8 cellular contexts compared by ENCODE assay signal in genomic region chr11:124674168-124674517, GRCh38. TPM values are rescaled to one million over a fixed set of nuclear protein-coding genes. Genes with fewer than 3 reads are reported as not detected.
DNase-seq lines count a peak whose midpoint lies in the region; ATAC-seq and TF ChIP-seq lines count a peak whose summit lies in the region.

No MANE protein-coding gene starts in this region.

- ATAC-seq in heart right ventricle (peak in 1 of 8 donors; percentile 2), left ventricle myocardium superior (no peak), aorta (ENCODE audit: low FRiP score) (no peak), HG03354 (IDR thresholded peaks at IDR 0.05; ENCODE audit: poor library complexity, severe bottlenecking, unreplicated experiment) (no peak)

- no peaks in the 10 kb centered on the region for H3K36me3 Mint-ChIP-seq in MCF 10A (ENCODE audit: insufficient read depth, unreplicated experiment)

- no TSS peak for BruUV-seq in MCF 10A (replicated peaks; lab: Mats Ljungman, UMichigan)

- H3K27me3 ChIP-seq in heart right ventricle (no peaks in the 10 kb centered on the region), mesenchymal stem cell (ENCODE audit: control insufficient read depth in 1 of 2, insufficient read depth in 1 of 2, low read length in 2 of 2) (peaks cover 0 to 5% of the 10 kb centered on the region in 2 experiments), aorta (ENCODE audit: control insufficient read depth in 1 of 2, insufficient read depth in 2 of 2, low read length in 1 of 2) (no peaks in the 10 kb centered on the region)

- H4K8ac ChIP-seq in mesenchymal stem cell (ENCODE audit: low read length): peak overlapping the region; percentile 67

- H3K9me3 ChIP-seq in heart right ventricle (no peaks in the 10 kb centered on the region), mesenchymal stem cell (ENCODE audit: control insufficient read depth, low read length) (no peaks in the 10 kb centered on the region), aorta (ENCODE audit: control insufficient read depth, low read length) (no peaks in the 10 kb centered on the region)

- peak overlapping the region; percentile 97 for H3K9ac ChIP-seq in mesenchymal stem cell (ENCODE audit: low read length)

- H3K14ac ChIP-seq in mesenchymal stem cell (ENCODE audit: low read length in 2 of 2): no peak overlapping the region

- H2BK120ac ChIP-seq in mesenchymal stem cell (ENCODE audit: low read depth, low read length): no peak overlapping the region

- peaks cover 2% of the 10 kb centered on the region for H3K79me1 ChIP-seq in mesenchymal stem cell (replicated peaks; ENCODE audit: low read length, poor library complexity, severe bottlenecking)

- H2BK5ac ChIP-seq in mesenchymal stem cell (ENCODE audit: low read depth, low read length, poor library complexity, severe bottlenecking): no peak overlapping the region

- TF ChIP-seq CTCF in heart right ventricle (IDR thresholded peaks at IDR 0.05): no peak
- no peak for TF ChIP-seq CTCF in MCF 10A (IDR thresholded peaks at IDR 0.05; ENCODE audit: unreplicated experiment)

- no peak overlapping the region for H4K91ac ChIP-seq in mesenchymal stem cell (ENCODE audit: low read length)

- H2AK5ac ChIP-seq in mesenchymal stem cell (ENCODE audit: low read length, severe bottlenecking): no peak overlapping the region

- peak overlapping the region; percentile 98 for H3K27ac Mint-ChIP-seq in MCF 10A (ENCODE audit: low read depth, unreplicated experiment)

- WGBS in heart right ventricle, 2 donors: 25 to 34% methylated on average over 18 of the region's 18 CpGs
- 36% methylated on average over 18 of the region's 18 CpGs for WGBS in mesenchymal stem cell
- 28% methylated on average over 18 of the region's 18 CpGs for WGBS in aorta, 2 donors

- H3K27ac ChIP-seq in heart right ventricle: peak overlapping the region in 9 of 10 donors; percentile 80 to 97 (median 89)
- H3K27ac ChIP-seq in mesenchymal stem cell (ENCODE audit: low read length, poor library complexity, severe bottlenecking): no peak overlapping the region
- peak overlapping the region; percentile 31 to 84 for H3K27ac ChIP-seq in aorta (ENCODE audit: low read depth in 1 of 2, low read length in 2 of 2)

- H3K27me3 Mint-ChIP-seq in MCF 10A (ENCODE audit: insufficient read depth, unreplicated experiment): no peaks in the 10 kb centered on the region

- intact Hi-C loops in heart right ventricle (cut with DNase I) (loop anchor here in 5 of 10 donors (5.0 kb wide), 2 partner anchors 68 to 88 kb away; partner anchors contain the start of gene ESAM (in 1 of the 5)), left ventricle myocardium superior (cut with micrococcal nuclease) (no loop called here), MCF 10A (cut with micrococcal nuclease) (loop anchor here (5.0 kb wide), 1 partner anchor 73 kb away; no protein-coding TSS in a partner anchor), aorta (cut with DNase I) (loop anchor here in 1 of 2 donors (5.0 to 10.0 kb wide), 2 partner anchors 68 to 121 kb away; no protein-coding TSS in a partner anchor)

- H2BK15ac ChIP-seq in mesenchymal stem cell (ENCODE audit: low read depth, poor library complexity, severe bottlenecking): no peak overlapping the region

- H3K4me3 ChIP-seq in heart right ventricle (peak overlapping the region; percentile 65 to 86 (median 70)), mesenchymal stem cell (ENCODE audit: insufficient read depth in 1 of 2, low read depth in 1 of 2, low read length in 2 of 2) (peak overlapping the region; percentile 71 to 89), aorta (ENCODE audit: low read length in 2 of 2) (peak overlapping the region; percentile 65 to 68)

- DNase-seq in heart right ventricle: no peak
- DNase-seq in left ventricle myocardium superior: no peak
- DNase-seq in MCF 10A (ENCODE audit: unreplicated experiment): peak; percentile 1
- no peak for DNase-seq in mesenchymal stem cell
- DNase-seq in aorta: no peak
- no peak for DNase-seq in NCI-H1105 (lab: John Stamatoyannopoulos, UW)
- no peak for DNase-seq in activated CD4-positive, CD25-positive, alpha-beta regulatory T cell treated with anti-CD3 and anti-CD28 coated beads, Interleukin-2, amount 50 U/mL, for 72 hours

- no peak overlapping the region for H3K4ac ChIP-seq in mesenchymal stem cell (ENCODE audit: low read depth in 1 of 2, low read length in 2 of 2)

- no peak overlapping the region for H3K23ac ChIP-seq in mesenchymal stem cell (ENCODE audit: low read length in 2 of 2)

- peak overlapping the region; percentile 6 for H2AFZ ChIP-seq in mesenchymal stem cell (ENCODE audit: low read depth, low read length)

- peak overlapping the region; percentile 88 for H3K4me3 Mint-ChIP-seq in MCF 10A (ENCODE audit: unreplicated experiment)

- no peak overlapping the region for H3K18ac ChIP-seq in mesenchymal stem cell (ENCODE audit: low read depth in 1 of 2, low read length in 2 of 2)

- H3K4me1 Mint-ChIP-seq in MCF 10A (ENCODE audit: insufficient read depth, unreplicated experiment): peaks cover 12% of the 10 kb centered on the region

- H3K4me2 ChIP-seq in mesenchymal stem cell (ENCODE audit: low read length, poor library complexity, severe bottlenecking): peak overlapping the region; percentile 69

- no peaks in the 10 kb centered on the region for H3K9me3 Mint-ChIP-seq in MCF 10A (ENCODE audit: unreplicated experiment)

- POLR2A ChIA-PET in MCF 10A (lab: Yijun Ruan, JAX): interaction anchor here (0.6 to 1.6 kb wide), 7 partner anchors 43 to 159 kb away, joined by 3 to 13 read pairs (median 6); partner anchors contain the start of gene MSANTD2

- CTCF ChIA-PET in MCF 10A (lab: Yijun Ruan, JAX): interaction anchor here (0.6 to 6.5 kb wide), 10 partner anchors 15 to 173 kb away, joined by 3 to 112 read pairs (median 4); partner anchors contain the start of gene ESAM

- H2BK12ac ChIP-seq in mesenchymal stem cell (ENCODE audit: low read length in 2 of 2): no peak overlapping the region

- no peaks in the 10 kb centered on the region for H3K36me3 ChIP-seq in heart right ventricle
- H3K36me3 ChIP-seq in mesenchymal stem cell (ENCODE audit: control insufficient read depth in 1 of 2, insufficient read depth in 2 of 2, low read depth in 1 of 2, low read length in 2 of 2): no peaks in the 10 kb centered on the region
- H3K36me3 ChIP-seq in aorta (ENCODE audit: control insufficient read depth in 1 of 2, insufficient read depth in 2 of 2, low read length in 1 of 2): no peaks in the 10 kb centered on the region

- H3K4me1 ChIP-seq in heart right ventricle (peaks cover 3 to 44% (median 27%) of the 10 kb centered on the region in 9 donors), mesenchymal stem cell (ENCODE audit: control insufficient read depth, insufficient read depth, low read depth, low read length) (peaks cover 4% of the 10 kb centered on the region), aorta (ENCODE audit: control insufficient read depth in 1 of 2, insufficient read depth in 2 of 2, low read length in 2 of 2) (no peaks in the 10 kb centered on the region)

RNA-seq across cellular contexts. Expression of gene SPA17, which starts 0.4 kb away (rescaled TPM):
- total RNA-seq in heart right ventricle: 1 to 10 TPM in 9 of 10 donors, under 1 TPM in 1; 0.62 to 4.9 (median 2.0) TPM
- 1 to 10 TPM; 4.4 to 4.8 TPM for polyA plus RNA-seq in heart right ventricle
- total RNA-seq in left ventricle myocardium superior: 1.2 TPM
- total RNA-seq in MCF 10A (2022): 12.0 and 18.1 TPM in 2 replicates
- 14.5 TPM for polyA plus RNA-seq in mesenchymal stem cell (2013, experiment 1 of 2)
- 13.2 TPM for polyA plus RNA-seq in mesenchymal stem cell (2013, experiment 2 of 2)
- 1 to 10 TPM; 2.7 to 3.9 TPM for total RNA-seq in aorta
- polyA plus RNA-seq in aorta: 1 to 10 TPM; 4.8 to 7.1 TPM

RNA-seq across cellular contexts. Expression of gene SIAE, which starts 0.6 kb away (rescaled TPM):
- 10 to 100 TPM; 67.0 to 92.9 (median 74.3) TPM for total RNA-seq in heart right ventricle
- 10 to 100 TPM; 17.9 to 78.0 TPM for polyA plus RNA-seq in heart right ventricle
- 77.7 TPM for total RNA-seq in left ventricle myocardium superior
- 20.7 and 21.7 TPM in 2 replicates for total RNA-seq in MCF 10A (2022)
- polyA plus RNA-seq in mesenchymal stem cell (2013, experiment 1 of 2): 18.4 TPM
- 18.5 TPM for polyA plus RNA-seq in mesenchymal stem cell (2013, experiment 2 of 2)
- total RNA-seq in aorta: 10 to 100 TPM; 11.5 to 24.8 TPM
- 10 to 100 TPM in 1 of 2 donors, 1 to 10 TPM in 1; 6.9 to 14.8 TPM for polyA plus RNA-seq in aorta

RNA-seq across cellular contexts. Expression of gene TBRG1, which starts 51.5 kb away (rescaled TPM):
- 10 to 100 TPM; 16.4 to 21.5 (median 19.2) TPM for total RNA-seq in heart right ventricle
- 10 to 100 TPM; 19.1 to 19.2 TPM for polyA plus RNA-seq in heart right ventricle
- total RNA-seq in left ventricle myocardium superior: 20.6 TPM
- 46.9 and 54.0 TPM in 2 replicates for total RNA-seq in MCF 10A (2022)
- polyA plus RNA-seq in mesenchymal stem cell (2013, experiment 1 of 2): 42.2 TPM
- 44.4 TPM for polyA plus RNA-seq in mesenchymal stem cell (2013, experiment 2 of 2)
- 10 to 100 TPM; 42.7 to 47.9 TPM for total RNA-seq in aorta
- 10 to 100 TPM; 20.5 to 65.4 TPM for polyA plus RNA-seq in aorta
